In the genomic region with DNA sequence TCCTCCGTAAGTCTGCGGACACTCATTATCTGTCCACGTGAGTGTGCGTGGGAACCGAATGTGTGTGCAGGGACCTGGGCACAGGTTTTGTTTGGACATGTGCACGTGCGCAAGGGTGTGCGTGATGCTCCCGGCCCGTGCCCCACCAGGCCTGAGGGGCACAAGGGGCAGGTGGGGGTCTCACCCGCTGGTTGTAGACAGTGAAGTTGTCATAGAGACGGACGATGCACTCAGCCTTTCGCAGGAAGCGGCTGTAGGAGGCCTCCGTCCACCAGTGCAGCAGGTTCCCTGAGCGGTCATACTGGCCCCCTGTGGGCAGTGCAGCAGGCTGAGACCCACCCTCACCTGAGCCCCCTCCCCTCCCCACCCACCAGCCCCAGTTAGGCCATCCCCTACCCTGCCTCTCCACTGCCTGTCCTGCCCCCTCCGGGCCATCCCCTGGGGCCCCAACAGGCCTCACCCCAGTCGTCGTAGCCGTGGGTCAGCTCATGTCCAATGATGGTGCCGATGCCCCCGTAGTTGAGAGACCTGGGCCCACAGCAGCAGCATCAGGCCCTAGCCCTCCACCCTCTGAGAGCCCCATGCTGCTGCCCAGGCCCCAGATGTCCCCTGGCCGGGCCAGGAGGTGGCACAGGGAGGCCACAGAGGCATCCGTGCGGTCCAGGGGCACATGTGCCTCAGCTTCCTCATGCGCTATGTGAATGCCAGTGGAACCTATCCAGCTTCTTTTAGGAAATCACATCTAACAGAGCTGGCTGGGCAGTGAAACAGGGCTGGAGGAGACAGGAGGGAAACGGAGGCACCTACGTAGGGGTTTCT, we compare ENCODE assay signal across 20 cellular contexts. TPM values are rescaled to one million over a fixed set of nuclear protein-coding genes. Genes with fewer than 3 reads are reported as not detected.
"Had no signal": no experiment of that assay in that cellular context is flagged by ENCODE, and none has a peak within 500 bp of the region (broad histone marks: within the 10 kb centered on the region; RNA-seq: fewer than 3 reads in every experiment).

No MANE protein-coding gene starts in this region.

- H3K36me3 ChIP-seq: esophagus squamous epithelium had no signal

- ATAC-seq: body of pancreas; stimulated activated memory B cell treated with anti-CD40 and anti-IgM and Interleukin-4, amounts not matched to agents 10 μg/mL and 1 μg/mL and 100 μg/mL, for 72 hours; T-cell had no signal

- FAIRE-seq: endothelial cell of umbilical vein had no signal

- H3K4me3 Mint-ChIP-seq: activated naive CD4-positive, alpha-beta T cell treated with anti-CD3 and anti-CD28 coated beads, Interleukin-2, amount 50 U/mL, for 24 hours; activated T-cell treated with anti-CD3 and anti-CD28 coated beads, Interleukin-2, amount 50 U/mL, for 72 hours; stimulated activated memory B cell treated with anti-CD40 and anti-IgM and Interleukin-4, amounts not matched to agents 10 μg/mL and 1 μg/mL and 100 μg/mL, for 72 hours; T-cell had no signal

- H3K4me3 ChIP-seq: body of pancreas, coronary artery, esophagus squamous epithelium had no signal

- H3K9me3 ChIP-seq: body of pancreas, esophagus squamous epithelium, SK-N-SH had no signal

- H3K27ac ChIP-seq: body of pancreas, coronary artery, esophagus squamous epithelium had no signal

- H3K9ac ChIP-seq: SK-N-SH had no signal

- DNase-seq: activated CD4-positive, alpha-beta T cell treated with anti-CD3 and anti-CD28 coated beads for 1 hour; activated CD4-positive, alpha-beta T cell treated with anti-CD3 and anti-CD28 coated beads, Interleukin-2, amount 50 U/mL, for 48 hours; activated T-cell treated with anti-CD3 and anti-CD28 coated beads, Interleukin-2, amount 50 U/mL, for 72 hours; amygdala; central memory CD4-positive, alpha-beta T cell; esophagus squamous epithelium; midbrain; SK-N-SH; stimulated activated CD4-positive, alpha-beta T cell treated with anti-CD3 and anti-CD28 coated beads, Interleukin-2, amount 100 ng/mL, for 48 hours; T-helper 9 cell had no signal

- H3K27ac Mint-ChIP-seq: activated T-cell treated with anti-CD3 and anti-CD28 coated beads, Interleukin-2, amount 50 U/mL, for 72 hours; stimulated activated memory B cell treated with anti-CD40 and anti-IgM and Interleukin-4, amounts not matched to agents 10 μg/mL and 1 μg/mL and 100 μg/mL, for 72 hours had no signal

- H3K27me3 ChIP-seq: body of pancreas had no signal

- H3K36me3 Mint-ChIP-seq: activated naive CD4-positive, alpha-beta T cell treated with anti-CD3 and anti-CD28 coated beads, Interleukin-2, amount 50 U/mL, for 24 hours; stimulated activated memory B cell treated with anti-CD40 and anti-IgM and Interleukin-4, amounts not matched to agents 10 μg/mL and 1 μg/mL and 100 μg/mL, for 72 hours; T-cell had no signal

- H3K9me3 Mint-ChIP-seq: activated naive CD4-positive, alpha-beta T cell treated with anti-CD3 and anti-CD28 coated beads, Interleukin-2, amount 50 U/mL, for 24 hours; activated T-cell treated with anti-CD3 and anti-CD28 coated beads, Interleukin-2, amount 50 U/mL, for 72 hours; stimulated activated memory B cell treated with anti-CD40 and anti-IgM and Interleukin-4, amounts not matched to agents 10 μg/mL and 1 μg/mL and 100 μg/mL, for 72 hours; T-cell had no signal

- H3K4me2 ChIP-seq: SK-N-SH had no signal

RNA-seq across cellular contexts. Expression of a gene that starts 6.1 kb away (rescaled TPM):
- total RNA-seq: endothelial cell of umbilical vein, fibroblast of villous mesenchyme, lung microvascular endothelial cell had no signal
- polyA plus RNA-seq: endothelial cell of umbilical vein, SK-N-SH had no signal

RNA-seq across cellular contexts. Expression of a gene that starts 25.6 kb away (rescaled TPM):
- total RNA-seq: activated T-cell treated with anti-CD3 and anti-CD28 coated beads, Interleukin-2, amount 50 U/mL, for 72 hours; body of pancreas; endothelial cell of umbilical vein; esophagus squamous epithelium; fibroblast of villous mesenchyme; lung microvascular endothelial cell; renal cortical epithelial cell; T-cell; urinary bladder had no signal
- polyA plus RNA-seq: endothelial cell of umbilical vein, SK-N-SH, urinary bladder had no signal

RNA-seq across cellular contexts. Expression of a gene that starts 38.7 kb away (rescaled TPM):
- total RNA-seq: body of pancreas, endothelial cell of umbilical vein, esophagus squamous epithelium, fibroblast of villous mesenchyme, lung microvascular endothelial cell, renal cortical epithelial cell, T-cell, urinary bladder had no signal
- polyA plus RNA-seq: endothelial cell of umbilical vein, SK-N-SH, urinary bladder had no signal

RNA-seq across cellular contexts. Expression of a gene that starts 44.4 kb away (rescaled TPM):
- total RNA-seq: activated T-cell treated with anti-CD3 and anti-CD28 coated beads, Interleukin-2, amount 50 U/mL, for 72 hours; body of pancreas; endothelial cell of umbilical vein; esophagus squamous epithelium; fibroblast of villous mesenchyme; lung microvascular endothelial cell; renal cortical epithelial cell; T-cell had no signal
- polyA plus RNA-seq: endothelial cell of umbilical vein, urinary bladder had no signal

RNA-seq across cellular contexts. Expression of a gene that starts 58.0 kb away (rescaled TPM):
- total RNA-seq: activated T-cell treated with anti-CD3 and anti-CD28 coated beads, Interleukin-2, amount 50 U/mL, for 72 hours; body of pancreas; endothelial cell of umbilical vein; esophagus squamous epithelium; fibroblast of villous mesenchyme; lung microvascular endothelial cell; renal cortical epithelial cell; T-cell had no signal
- polyA plus RNA-seq: endothelial cell of umbilical vein, SK-N-SH, urinary bladder had no signal
